Comparison of ENCODE assay signal across 19 cellular contexts in genomic region chr6:45447005-45447404, GRCh38.
DNase-seq lines count a peak whose midpoint lies in the region; ATAC-seq and TF ChIP-seq lines count a peak whose summit lies in the region.
"Had no signal": no experiment of that assay in that cellular context is flagged by ENCODE, and none has a peak within 500 bp of the region (broad histone marks: within the 10 kb centered on the region; RNA-seq: fewer than 3 reads in every experiment).

No MANE protein-coding gene starts in this region.

- H3K36me3 ChIP-seq in endodermal cell (ENCODE audit: control insufficient read depth, insufficient read depth, low read length) (no peaks in the 10 kb centered on the region), suprapubic skin (no peaks in the 10 kb centered on the region)
- H3K36me3 ChIP-seq: heart right ventricle, thyroid gland had no signal

- WGBS in endodermal cell (ENCODE audit: insufficient coverage in 1 of 2, insufficient read length in 1 of 2), 2 experiments: 100% methylated on average over 1 of the region's 1 CpG; no CpG with 5 or more reads in 1 of the 2 experiments
- WGBS in suprapubic skin: 72% methylated on average over 1 of the region's 1 CpG

- TF ChIP-seq CTCF in RWPE1 (conservative IDR thresholded peaks at IDR 0.05; ENCODE audit: low read depth): no peak
- TF ChIP-seq CTCF in endodermal cell (conservative IDR thresholded peaks at IDR 0.05): no peak
- no peak for TF ChIP-seq CTCF in suprapubic skin (IDR thresholded peaks at IDR 0.05)

- H3K4me1 ChIP-seq in endodermal cell (ENCODE audit: control insufficient read depth, insufficient read depth, low read length): no peaks in the 10 kb centered on the region
- H3K4me1 ChIP-seq in suprapubic skin: peaks cover 36% of the 10 kb centered on the region

- H3K4me1 Mint-ChIP-seq in activated T-cell treated with anti-CD3 and anti-CD28 coated beads, Interleukin-2, amount 50 U/mL, for 72 hours (ENCODE audit: low read depth): peaks cover 85% of the 10 kb centered on the region
- H3K4me1 Mint-ChIP-seq in activated T-cell treated with anti-CD3 and anti-CD28 coated beads, Interleukin-2, amount 50 U/mL, for 24 hours (ENCODE audit: low read depth): peaks cover 90% of the 10 kb centered on the region
- H3K4me1 Mint-ChIP-seq in endodermal cell: peaks cover 29% of the 10 kb centered on the region

- no peak for DNase-seq in activated T-cell treated with anti-CD3 and anti-CD28 coated beads, Interleukin-2, amount 50 U/mL, for 72 hours
- no peak for DNase-seq in activated T-cell treated with anti-CD3 and anti-CD28 coated beads, Interleukin-2, amount 50 U/mL, for 24 hours
- DNase-seq in RWPE1 (ENCODE audit: low spot score) (no peak), endodermal cell (peak; percentile 46), suprapubic skin (ENCODE audit: low spot score in 2 of 2) (no peak), GDM1 (lab: John Stamatoyannopoulos, UW) (no peak), NCI-H2081 (lab: John Stamatoyannopoulos, UW) (no peak)
- DNase-seq: activated CD4-positive, alpha-beta T cell treated with anti-CD3 and anti-CD28 coated beads, Interleukin-2, amount 50 U/mL, for 1 hour; activated naive CD4-positive, alpha-beta T cell treated with anti-CD3 and anti-CD28 coated beads for 36 hours; CD4-positive, CD25-positive, alpha-beta regulatory T cell; heart right ventricle; naive thymus-derived CD4-positive, alpha-beta T cell; NCI-H2081 treated with DMSO at 0.1 percent for 48 hours; NCI-H526; thyroid gland had no signal

- no peak for TF ChIP-seq EP300 in suprapubic skin (IDR thresholded peaks at IDR 0.05)

- peak overlapping the region; percentile 58 for H3K27ac ChIP-seq in RWPE1
- H3K27ac ChIP-seq in endodermal cell (ENCODE audit: low read depth, low read length): no peak overlapping the region
- H3K27ac ChIP-seq in suprapubic skin: peak overlapping the region; percentile 29

- no peak overlapping the region for H3K9ac ChIP-seq in endodermal cell (ENCODE audit: extremely low read depth, low read length, poor library complexity, severe bottlenecking)

- H3K27me3 Mint-ChIP-seq in activated T-cell treated with anti-CD3 and anti-CD28 coated beads, Interleukin-2, amount 50 U/mL, for 72 hours (ENCODE audit: low read depth): no peaks in the 10 kb centered on the region
- H3K27me3 Mint-ChIP-seq in activated T-cell treated with anti-CD3 and anti-CD28 coated beads, Interleukin-2, amount 50 U/mL, for 24 hours: no peaks in the 10 kb centered on the region
- H3K27me3 Mint-ChIP-seq in endodermal cell (ENCODE audit: insufficient read depth): peaks cover 38% of the 10 kb centered on the region

- peak overlapping the region; percentile 100 for H3K27ac Mint-ChIP-seq in activated T-cell treated with anti-CD3 and anti-CD28 coated beads, Interleukin-2, amount 50 U/mL, for 72 hours
- no peak overlapping the region for H3K27ac Mint-ChIP-seq in activated T-cell treated with anti-CD3 and anti-CD28 coated beads, Interleukin-2, amount 50 U/mL, for 24 hours
- no peak overlapping the region for H3K27ac Mint-ChIP-seq in endodermal cell
- H3K27ac Mint-ChIP-seq: activated naive CD4-positive, alpha-beta T cell treated with anti-CD3 and anti-CD28 coated beads for 36 hours; naive thymus-derived CD4-positive, alpha-beta T cell; progenitor cell of endocrine pancreas had no signal

- H3K4me3 ChIP-seq in endodermal cell (ENCODE audit: low read length) (no peak overlapping the region), suprapubic skin (no peak overlapping the region)
- H3K4me3 ChIP-seq: heart right ventricle, lung, thyroid gland had no signal

- no peak for TF ChIP-seq POLR2A in suprapubic skin (IDR thresholded peaks at IDR 0.05)

- ATAC-seq in activated T-cell treated with anti-CD3 and anti-CD28 coated beads, Interleukin-2, amount 50 U/mL, for 72 hours (replicated peaks in 1 of 2): no peak
- ATAC-seq in HG03108 (IDR thresholded peaks at IDR 0.05; ENCODE audit: unreplicated experiment): no peak
- ATAC-seq: naive thymus-derived CD4-positive, alpha-beta T cell; stimulated activated effector memory CD8-positive, alpha-beta T cell treated with anti-CD3 and anti-CD28 coated beads, Interleukin-12 subunit alpha, Interleukin-12 subunit beta, amount 100 ng/mL, for 72 hours had no signal

- H3K27me3 ChIP-seq in endodermal cell (ENCODE audit: control insufficient read depth, insufficient read depth, low read length, poor library complexity, severe bottlenecking) (peaks cover 26% of the 10 kb centered on the region), suprapubic skin (no peaks in the 10 kb centered on the region)
- H3K27me3 ChIP-seq: heart right ventricle, thyroid gland had no signal

- POLR2A ChIA-PET in RWPE1 (lab: Yijun Ruan, JAX; ENCODE audit: low non-redundant PET): no interaction called here

- CTCF ChIA-PET in RWPE1 (lab: Yijun Ruan, JAX): no interaction called here

- H3K36me3 Mint-ChIP-seq in activated T-cell treated with anti-CD3 and anti-CD28 coated beads, Interleukin-2, amount 50 U/mL, for 72 hours (ENCODE audit: insufficient read depth in 2 of 2): peaks cover 28 to 56% of the 10 kb centered on the region in 2 donors
- peaks cover 99% of the 10 kb centered on the region for H3K36me3 Mint-ChIP-seq in activated T-cell treated with anti-CD3 and anti-CD28 coated beads, Interleukin-2, amount 50 U/mL, for 24 hours (ENCODE audit: low read depth)
- H3K36me3 Mint-ChIP-seq in endodermal cell (ENCODE audit: low read depth): no peaks in the 10 kb centered on the region

- peak overlapping the region in 1 of 2 donors; percentile 76 for H3K4me3 Mint-ChIP-seq in activated T-cell treated with anti-CD3 and anti-CD28 coated beads, Interleukin-2, amount 50 U/mL, for 72 hours
- no peak overlapping the region for H3K4me3 Mint-ChIP-seq in activated T-cell treated with anti-CD3 and anti-CD28 coated beads, Interleukin-2, amount 50 U/mL, for 24 hours
- no peak overlapping the region for H3K4me3 Mint-ChIP-seq in endodermal cell
- H3K4me3 Mint-ChIP-seq: activated naive CD4-positive, alpha-beta T cell treated with anti-CD3 and anti-CD28 coated beads for 36 hours had no signal

- no peaks in the 10 kb centered on the region for H3K9me3 Mint-ChIP-seq in activated T-cell treated with anti-CD3 and anti-CD28 coated beads, Interleukin-2, amount 50 U/mL, for 72 hours
- no peaks in the 10 kb centered on the region for H3K9me3 Mint-ChIP-seq in activated T-cell treated with anti-CD3 and anti-CD28 coated beads, Interleukin-2, amount 50 U/mL, for 24 hours
- H3K9me3 Mint-ChIP-seq in endodermal cell: no peaks in the 10 kb centered on the region
- H3K9me3 Mint-ChIP-seq: activated naive CD4-positive, alpha-beta T cell treated with anti-CD3 and anti-CD28 coated beads for 36 hours; CD4-positive, CD25-positive, alpha-beta regulatory T cell; stimulated activated effector memory CD8-positive, alpha-beta T cell treated with anti-CD3 and anti-CD28 coated beads, Interleukin-12 subunit alpha, Interleukin-12 subunit beta, amount 100 ng/mL, for 72 hours had no signal

- H3K9me3 ChIP-seq in endodermal cell (ENCODE audit: control insufficient read depth, low read length) (no peaks in the 10 kb centered on the region), suprapubic skin (no peaks in the 10 kb centered on the region)
- H3K9me3 ChIP-seq: heart right ventricle, thyroid gland had no signal
